Comparison of ENCODE assay signal across 20 cellular contexts in the genomic region with DNA sequence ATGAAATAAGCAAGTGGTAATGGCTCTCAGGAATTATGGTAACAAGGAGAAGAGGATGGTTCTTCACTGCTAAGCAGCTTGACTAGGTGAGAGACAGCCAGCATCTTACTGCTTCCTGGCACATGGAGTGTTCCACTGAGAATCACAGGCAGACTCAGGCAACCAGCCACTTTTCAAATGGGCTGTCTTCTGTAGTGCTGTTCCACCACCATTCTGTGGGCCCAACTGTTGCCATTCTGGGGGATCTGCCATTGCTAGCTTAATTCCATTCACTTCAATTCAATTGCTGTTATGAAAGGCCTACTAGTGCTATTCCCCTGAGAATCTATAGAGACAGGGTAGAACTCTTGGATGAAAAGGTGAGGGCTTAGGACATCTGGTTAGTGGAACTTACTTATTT.
DNase-seq lines count a peak whose midpoint lies in the region; ATAC-seq and TF ChIP-seq lines count a peak whose summit lies in the region.
"Had no signal": no experiment of that assay in that cellular context is flagged by ENCODE, and none has a peak within 500 bp of the region (broad histone marks: within the 10 kb centered on the region; RNA-seq: fewer than 3 reads in every experiment).

No MANE protein-coding gene starts in this region.

- H3K4me3 Mint-ChIP-seq in MCF 10A (ENCODE audit: unreplicated experiment), result no peak overlapping the region
- peak overlapping the region in 1 of 7 donors; percentile 56 for H3K4me3 Mint-ChIP-seq in CD8-positive, alpha-beta memory T cell
- H3K4me3 Mint-ChIP-seq: CD14-positive monocyte; effector memory CD8-positive, alpha-beta T cell; naive thymus-derived CD8-positive, alpha-beta T cell; stimulated activated memory B cell treated with anti-CD40 and anti-IgM and Interleukin-4, amounts not matched to agents 10 μg/mL and 1 μg/mL and 100 μg/mL, for 72 hours; T-helper 2 cell treated with Interferon-gamma antibody and Interleukin-4, amounts not matched to agents 5 μg/mL and 100 μg/mL, for 36 hours had no signal

- DNase-seq in MCF 10A (ENCODE audit: unreplicated experiment), result no peak
- no peak for DNase-seq in mammary epithelial cell
- DNase-seq in hepatocyte (ENCODE audit: low spot score), result no peak
- DNase-seq in tibial artery, result no peak
- DNase-seq in D341Med (ENCODE audit: low spot score), result no peak
- no peak for DNase-seq in CD8-positive, alpha-beta memory T cell
- DNase-seq: activated CD4-positive, alpha-beta T cell treated with anti-CD3 and anti-CD28 coated beads for 4 hours; DND-41; effector memory CD8-positive, alpha-beta T cell; naive thymus-derived CD8-positive, alpha-beta T cell; stimulated activated CD4-positive, alpha-beta T cell treated with anti-CD3 and anti-CD28 coated beads, Interleukin-15, amount 100 ng/mL, for 24 hours had no signal

- POLR2A ChIA-PET in MCF 10A (lab: Yijun Ruan, JAX), result interaction anchor here (0.8 to 1.3 kb wide), 6 partner anchors 8 to 183 kb away, joined by 3 to 5 read pairs (median 4); no protein-coding TSS in a partner anchor
- POLR2A ChIA-PET in CD8-positive, alpha-beta memory T cell (lab: Charles Lee), result no interaction called here

- H4K20me1 ChIP-seq in mammary epithelial cell (ENCODE audit: insufficient read depth, low read length), result no peaks in the 10 kb centered on the region
- no peaks in the 10 kb centered on the region for H4K20me1 ChIP-seq in hepatocyte (ENCODE audit: insufficient read depth, poor library complexity, severe bottlenecking)

- H3K9me3 ChIP-seq in mammary epithelial cell (replicated peaks; ENCODE audit: insufficient read depth, low read length), result no peaks in the 10 kb centered on the region
- no peaks in the 10 kb centered on the region for H3K9me3 ChIP-seq in hepatocyte (ENCODE audit: low read depth)
- no peaks in the 10 kb centered on the region for H3K9me3 ChIP-seq in tibial artery
- H3K9me3 ChIP-seq in CD8-positive, alpha-beta memory T cell (ENCODE audit: low read length), result no peaks in the 10 kb centered on the region
- H3K9me3 ChIP-seq: SJSA1, upper lobe of left lung had no signal

- no peaks in the 10 kb centered on the region for H3K9me3 Mint-ChIP-seq in MCF 10A (ENCODE audit: unreplicated experiment)
- no peaks in the 10 kb centered on the region for H3K9me3 Mint-ChIP-seq in CD8-positive, alpha-beta memory T cell
- H3K9me3 Mint-ChIP-seq: activated T-helper 2 cell treated with anti-CD3 and anti-CD28 coated beads, Interferon-gamma antibody, Interleukin-2, Interleukin-4, amounts not matched to agents 10 μg/mL and 5 μg/mL and 100 μg/mL, durations not matched to agents 14 hours and 24 hours and 36 hours; effector memory CD8-positive, alpha-beta T cell; naive thymus-derived CD8-positive, alpha-beta T cell; stimulated activated memory B cell treated with anti-CD40 and anti-IgM and Interleukin-4, amounts not matched to agents 10 μg/mL and 1 μg/mL and 100 μg/mL, for 72 hours; T-helper 2 cell treated with Interferon-gamma antibody and Interleukin-4, amounts not matched to agents 5 μg/mL and 100 μg/mL, for 36 hours had no signal

- no peaks in the 10 kb centered on the region for H3K36me3 ChIP-seq in mammary epithelial cell (ENCODE audit: insufficient read depth, low read length)
- H3K36me3 ChIP-seq in hepatocyte (replicated peaks; ENCODE audit: insufficient read depth, low read depth), result no peaks in the 10 kb centered on the region
- no peaks in the 10 kb centered on the region for H3K36me3 ChIP-seq in tibial artery
- no peaks in the 10 kb centered on the region for H3K36me3 ChIP-seq in CD8-positive, alpha-beta memory T cell (ENCODE audit: insufficient read depth, low read length)
- H3K36me3 ChIP-seq: SJSA1, upper lobe of left lung had no signal

- TF ChIP-seq CTCF in MCF 10A (IDR thresholded peaks at IDR 0.05; ENCODE audit: unreplicated experiment), result no peak
- no peak for TF ChIP-seq CTCF in mammary epithelial cell (conservative IDR thresholded peaks at IDR 0.05 in 1 of 2, IDR thresholded peaks at IDR 0.05 in 1 of 2; ENCODE audit: extremely low read depth in 1 of 2, insufficient read depth in 1 of 2, low read depth in 1 of 2, low read length in 2 of 2)
- no peak for TF ChIP-seq CTCF in VCaP (conservative IDR thresholded peaks at IDR 0.05)
- TF ChIP-seq CTCF in hepatocyte (IDR thresholded peaks at IDR 0.05; ENCODE audit: poor library complexity), result no peak
- TF ChIP-seq CTCF in tibial artery (IDR thresholded peaks at IDR 0.05), result no peak

- H3K27me3 Mint-ChIP-seq in MCF 10A (ENCODE audit: insufficient read depth, unreplicated experiment), result no peaks in the 10 kb centered on the region
- H3K27me3 Mint-ChIP-seq in CD8-positive, alpha-beta memory T cell, result peaks cover 0 to 3% of the 10 kb centered on the region in 2 donors
- H3K27me3 Mint-ChIP-seq: effector memory CD8-positive, alpha-beta T cell; stimulated activated memory B cell treated with anti-CD40 and anti-IgM and Interleukin-4, amounts not matched to agents 10 μg/mL and 1 μg/mL and 100 μg/mL, for 72 hours had no signal

- H3K27ac ChIP-seq in mammary epithelial cell (ENCODE audit: insufficient read depth, low read depth, low read length) (no peak overlapping the region), VCaP (peak overlapping the region; percentile 88), hepatocyte (peak overlapping the region; percentile 78), tibial artery (peak overlapping the region; percentile 52 to 56)
- no peak overlapping the region for H3K27ac ChIP-seq in CD8-positive, alpha-beta memory T cell (ENCODE audit: low read depth, low read length)
- H3K27ac ChIP-seq: SJSA1 had no signal

- peak overlapping the region; percentile 50 for H3K27ac Mint-ChIP-seq in MCF 10A (ENCODE audit: low read depth, unreplicated experiment)
- no peak overlapping the region for H3K27ac Mint-ChIP-seq in CD8-positive, alpha-beta memory T cell
- H3K27ac Mint-ChIP-seq: activated T-helper 2 cell treated with anti-CD3 and anti-CD28 coated beads, Interferon-gamma antibody, Interleukin-2, Interleukin-4, amounts not matched to agents 10 μg/mL and 5 μg/mL and 100 μg/mL, durations not matched to agents 14 hours and 24 hours and 36 hours; CD14-positive monocyte; effector memory CD8-positive, alpha-beta T cell; naive thymus-derived CD8-positive, alpha-beta T cell; T-helper 2 cell treated with Interferon-gamma antibody and Interleukin-4, amounts not matched to agents 5 μg/mL and 100 μg/mL, for 36 hours had no signal

- no peaks in the 10 kb centered on the region for H3K27me3 ChIP-seq in mammary epithelial cell (ENCODE audit: insufficient read depth, low read length)
- H3K27me3 ChIP-seq in hepatocyte, result no peaks in the 10 kb centered on the region
- H3K27me3 ChIP-seq in tibial artery, result no peaks in the 10 kb centered on the region
- no peaks in the 10 kb centered on the region for H3K27me3 ChIP-seq in CD8-positive, alpha-beta memory T cell (ENCODE audit: insufficient read depth, low read length, poor library complexity, severe bottlenecking)
- H3K27me3 ChIP-seq: SJSA1, upper lobe of left lung had no signal

- CTCF ChIA-PET in MCF 10A (lab: Yijun Ruan, JAX) (interaction anchor here (0.5 to 1.2 kb wide), 3 partner anchors 8 to 1278 kb away, joined by 3 to 4 read pairs (median 4); no protein-coding TSS in a partner anchor), mammary epithelial cell (lab: Charles Lee; ENCODE audit: low non-redundant PET) (no interaction called here)
- CTCF ChIA-PET in CD8-positive, alpha-beta memory T cell (lab: Charles Lee), result interaction anchor here (1.0 kb wide), 1 partner anchor 9 kb away, joined by 4 read pairs; no protein-coding TSS in a partner anchor

- H3K36me3 Mint-ChIP-seq in MCF 10A (ENCODE audit: insufficient read depth, unreplicated experiment), result no peaks in the 10 kb centered on the region
- no peaks in the 10 kb centered on the region for H3K36me3 Mint-ChIP-seq in CD8-positive, alpha-beta memory T cell
- H3K36me3 Mint-ChIP-seq: CD14-positive monocyte; naive thymus-derived CD8-positive, alpha-beta T cell; stimulated activated memory B cell treated with anti-CD40 and anti-IgM and Interleukin-4, amounts not matched to agents 10 μg/mL and 1 μg/mL and 100 μg/mL, for 72 hours had no signal

- no TSS peak for BruUV-seq in MCF 10A (replicated peaks; lab: Mats Ljungman, UMichigan)
- BruUV-seq in mammary epithelial cell (replicated peaks; lab: Mats Ljungman, UMichigan), result no TSS peak

- H3K9me2 ChIP-seq in hepatocyte (replicated peaks; ENCODE audit: insufficient read depth), result no peaks in the 10 kb centered on the region

- H3K9ac ChIP-seq in mammary epithelial cell (ENCODE audit: insufficient read depth, low read length), result no peak overlapping the region

- H3K4me3 ChIP-seq in mammary epithelial cell (replicated peaks in 1 of 3; ENCODE audit: insufficient read depth in 1 of 3, low read depth in 2 of 3, low read length in 3 of 3) (no peak overlapping the region), hepatocyte (no peak overlapping the region), tibial artery (no peak overlapping the region)
- H3K4me3 ChIP-seq in CD8-positive, alpha-beta memory T cell (ENCODE audit: low read length), result no peak overlapping the region
- H3K4me3 ChIP-seq: lung, SJSA1, upper lobe of left lung had no signal

- H2AFZ ChIP-seq in mammary epithelial cell (ENCODE audit: low read depth, low read length) (no peak overlapping the region), hepatocyte (no peak overlapping the region)

- no peaks in the 10 kb centered on the region for H3K4me1 ChIP-seq in mammary epithelial cell (ENCODE audit: insufficient read depth, low read length)
- H3K4me1 ChIP-seq in hepatocyte (ENCODE audit: insufficient read depth), result peaks cover 12% of the 10 kb centered on the region
- peaks cover 0 to 23% (median 20%) of the 10 kb centered on the region in 4 donors for H3K4me1 ChIP-seq in tibial artery
- H3K4me1 ChIP-seq in CD8-positive, alpha-beta memory T cell (ENCODE audit: insufficient read depth, low read length), result peaks cover 7% of the 10 kb centered on the region

- dilution Hi-C loops in mammary epithelial cell (cut with HindIII; ENCODE audit: low sequenced_read_pairs), result no loop called here

- H3K79me2 ChIP-seq in mammary epithelial cell (ENCODE audit: insufficient read depth, low read length) (no peaks in the 10 kb centered on the region), hepatocyte (no peaks in the 10 kb centered on the region)

- peaks cover 19% of the 10 kb centered on the region for H3K4me1 Mint-ChIP-seq in MCF 10A (ENCODE audit: insufficient read depth, unreplicated experiment)
- H3K4me1 Mint-ChIP-seq in CD8-positive, alpha-beta memory T cell, result peaks cover 46 to 90% (median 70%) of the 10 kb centered on the region in 3 donors

- in situ Hi-C loops in mammary epithelial cell (cut with MboI; ENCODE audit: low sequenced_read_pairs in 2 of 2), result no loop called here

- H3K4me2 ChIP-seq in mammary epithelial cell (ENCODE audit: insufficient read depth, low read depth, low read length) (no peak overlapping the region), hepatocyte (peak overlapping the region; percentile 35)

- intact Hi-C loops in MCF 10A (cut with micrococcal nuclease) (no loop called here), mammary epithelial cell (cut with micrococcal nuclease) (no loop called here), tibial artery (cut with DNase I; ENCODE audit: low total_unique reads) (no loop called here)

- ATAC-seq in HG03097 (IDR thresholded peaks at IDR 0.05; ENCODE audit: low FRiP score, unreplicated experiment), result no peak
- ATAC-seq: effector memory CD8-positive, alpha-beta T cell; naive thymus-derived CD8-positive, alpha-beta T cell; stimulated activated memory B cell treated with anti-CD40 and anti-IgM and Interleukin-4, amounts not matched to agents 10 μg/mL and 1 μg/mL and 100 μg/mL, for 72 hours had no signal

Comparison
In these comparisons a context has a peak if more than half of its experiments do, and no peak if none do; other contexts are left out.
1. H3K27ac ChIP-seq: peak in VCaP (single experiment), hepatocyte (single experiment) and tibial artery (2 of 2); none in mammary epithelial cell (single experiment) and CD8-positive, alpha-beta memory T cell (single experiment).